Comparison of ENCODE assay signal across 13 cellular contexts in genomic region chr7:55021951-55022617, GRCh38. TPM values are rescaled to one million over a fixed set of nuclear protein-coding genes. Genes with fewer than 3 reads are reported as not detected.
DNase-seq lines count a peak whose midpoint lies in the region; ATAC-seq and TF ChIP-seq lines count a peak whose summit lies in the region.
"Had no signal": no experiment of that assay in that cellular context is flagged by ENCODE, and none has a peak within 500 bp of the region (broad histone marks: within the 10 kb centered on the region; RNA-seq: fewer than 3 reads in every experiment).

No MANE protein-coding gene starts in this region.

- peaks cover 73% of the 10 kb centered on the region for H3K27me3 Mint-ChIP-seq in activated T-cell treated with anti-CD3 and anti-CD28 coated beads, Interleukin-2, amount 50 U/mL, for 24 hours

- H3K36me3 ChIP-seq in RWPE2 (ENCODE audit: low read depth) = peaks cover 77% of the 10 kb centered on the region
- no peaks in the 10 kb centered on the region for H3K36me3 ChIP-seq in gastrocnemius medialis

- no peak overlapping the region for H3K27ac Mint-ChIP-seq in activated T-cell treated with anti-CD3 and anti-CD28 coated beads, Interleukin-2, amount 50 U/mL, for 24 hours
- H3K27ac Mint-ChIP-seq: CD4-positive, alpha-beta T cell; mesothelial cell of epicardium had no signal

- H3K4me1 ChIP-seq in RWPE2 (ENCODE audit: insufficient read depth, poor library complexity, severe bottlenecking) = peaks cover 48% of the 10 kb centered on the region
- H3K4me1 ChIP-seq in foreskin keratinocyte = peaks cover 41% of the 10 kb centered on the region
- H3K4me1 ChIP-seq in gastrocnemius medialis = peaks cover 0 to 20% of the 10 kb centered on the region in 2 donors

- no peak overlapping the region for H3K4me3 Mint-ChIP-seq in activated T-cell treated with anti-CD3 and anti-CD28 coated beads, Interleukin-2, amount 50 U/mL, for 24 hours
- H3K4me3 Mint-ChIP-seq: CD4-positive, alpha-beta T cell; central memory CD8-positive, alpha-beta T cell had no signal

- no peaks in the 10 kb centered on the region for H3K36me3 Mint-ChIP-seq in activated T-cell treated with anti-CD3 and anti-CD28 coated beads, Interleukin-2, amount 50 U/mL, for 24 hours (ENCODE audit: low read depth)
- H3K36me3 Mint-ChIP-seq: mesothelial cell of epicardium had no signal

- H3K27ac ChIP-seq in RWPE2 (ENCODE audit: poor library complexity, severe bottlenecking) = peak overlapping the region; percentile 94
- peak overlapping the region; percentile 89 for H3K27ac ChIP-seq in foreskin keratinocyte
- H3K27ac ChIP-seq in gastrocnemius medialis = peak overlapping the region; percentile 90 to 95 (median 91)

- H3K4me3 ChIP-seq in RWPE2 (ENCODE audit: severe bottlenecking) (peak overlapping the region; percentile 95), gastrocnemius medialis (peak overlapping the region in 3 of 4 donors; percentile 45 to 86 (median 75))

- H3K4me1 Mint-ChIP-seq in activated T-cell treated with anti-CD3 and anti-CD28 coated beads, Interleukin-2, amount 50 U/mL, for 24 hours (ENCODE audit: low read depth) = no peaks in the 10 kb centered on the region
- H3K4me1 Mint-ChIP-seq: central memory CD8-positive, alpha-beta T cell had no signal

- peak; percentile 75 for DNase-seq in AG20443 (ENCODE audit: low spot score)
- DNase-seq in RWPE2 (ENCODE audit: low spot score) = no peak
- peak in 1 of 2 donors; percentile 51 for DNase-seq in foreskin keratinocyte
- DNase-seq in gastrocnemius medialis = peak in 1 of 2 donors; percentile 36
- DNase-seq in hippocampal formation (lab: John Stamatoyannopoulos, UW) = no peak
- DNase-seq in GDM1 (lab: John Stamatoyannopoulos, UW) = no peak
- DNase-seq in activated T-cell treated with anti-CD3 and anti-CD28 coated beads, Interleukin-2, amount 50 U/mL, for 24 hours = no peak
- DNase-seq in glomerular visceral epithelial cell (ENCODE audit: extremely low spot score) = no peak
- DNase-seq: CD4-positive, alpha-beta T cell; SHP77; stimulated activated naive CD4-positive, alpha-beta T cell had no signal

- intact Hi-C loops in gastrocnemius medialis (cut with DNase I; ENCODE audit: low total_unique reads) = no loop called here

- peak; percentile 33 for ATAC-seq in RWPE2 (ENCODE audit: low read depth)
- ATAC-seq in foreskin keratinocyte = peak; percentile 15
- ATAC-seq in gastrocnemius medialis = no peak

- in situ Hi-C loops in gastrocnemius medialis (cut with MboI; ENCODE audit: low sequenced_read_pairs in 4 of 4) = loop anchor here in 1 of 4 donors (25.0 kb wide), 1 partner anchor 235 kb away; no protein-coding TSS in a partner anchor

- TF ChIP-seq POLR2A in gastrocnemius medialis (IDR thresholded peaks at IDR 0.05) = no peak

- TF ChIP-seq CTCF in RWPE2 (IDR thresholded peaks at IDR 0.05; ENCODE audit: poor library complexity, severe bottlenecking) (no peak), foreskin keratinocyte (conservative IDR thresholded peaks at IDR 0.05) (no peak), gastrocnemius medialis (IDR thresholded peaks at IDR 0.05 in 4 of 5, conservative IDR thresholded peaks at IDR 0.05 in 1 of 5) (no peak)

- H3K9me3 ChIP-seq in RWPE2 (ENCODE audit: severe bottlenecking) (no peaks in the 10 kb centered on the region), gastrocnemius medialis (no peaks in the 10 kb centered on the region)

- H3K27me3 ChIP-seq in RWPE2 (ENCODE audit: insufficient read depth, poor library complexity, severe bottlenecking) = no peaks in the 10 kb centered on the region
- no peaks in the 10 kb centered on the region for H3K27me3 ChIP-seq in foreskin keratinocyte
- H3K27me3 ChIP-seq in gastrocnemius medialis = peaks cover 0 to 8% (median 5%) of the 10 kb centered on the region in 3 donors

- H3K9me3 Mint-ChIP-seq in activated T-cell treated with anti-CD3 and anti-CD28 coated beads, Interleukin-2, amount 50 U/mL, for 24 hours = no peaks in the 10 kb centered on the region
- H3K9me3 Mint-ChIP-seq: CD4-positive, alpha-beta T cell; central memory CD8-positive, alpha-beta T cell; mesothelial cell of epicardium had no signal

RNA-seq across cellular contexts. Expression of gene EGFR, which starts 3.3 kb away (rescaled TPM):
- total RNA-seq in foreskin keratinocyte (156 and 161 TPM in 2 replicates), gastrocnemius medialis (10 to 100 TPM; 28.0 to 34.8 (median 29.4) TPM)
- polyA plus RNA-seq in foreskin keratinocyte = 22.4 and 28.7 TPM in 2 replicates
- total RNA-seq: CD4-positive, alpha-beta T cell had no signal

Comparison
In these comparisons a context has a peak if more than half of its experiments do, and no peak if none do; other contexts are left out.
1. ATAC-seq: peak in RWPE2 (single experiment) and foreskin keratinocyte (single experiment); none in gastrocnemius medialis (0 of 2).
2. Peak in every context shown above with its lines, with median percentiles within 50 percentile points of each other: H3K27ac ChIP-seq.